In the genomic region with DNA sequence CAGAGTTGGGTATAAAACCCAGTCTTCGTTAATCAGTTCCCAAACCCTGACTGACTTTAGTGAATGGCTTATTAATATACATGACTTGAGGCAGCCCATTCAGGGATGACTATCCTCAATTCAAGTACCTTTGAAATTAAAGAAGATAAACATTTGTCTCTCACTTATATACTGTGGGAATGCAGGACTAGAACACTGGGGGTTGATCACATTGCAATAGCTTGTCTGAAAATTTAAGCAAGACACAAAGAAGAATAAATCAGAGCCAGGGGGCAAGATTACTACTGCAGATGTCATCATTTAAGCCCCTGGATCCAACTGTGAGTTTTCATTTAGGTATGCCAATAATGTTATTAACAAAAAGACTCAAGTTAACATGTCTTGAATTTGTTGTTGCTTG, we compare ENCODE assay signal across 33 cellular contexts.
"Had no signal": no experiment of that assay in that cellular context is flagged by ENCODE, and none has a peak within 500 bp of the region (broad histone marks: within the 10 kb centered on the region; RNA-seq: fewer than 3 reads in every experiment).

No MANE protein-coding gene starts in this region.

- H3K27me3 Mint-ChIP-seq: activated CD4-positive, alpha-beta memory T cell treated with anti-CD3 and anti-CD28 coated beads for 36 hours; activated CD4-positive, alpha-beta T cell treated with anti-CD3 and anti-CD28 coated beads for 36 hours; activated CD4-positive, alpha-beta T cell treated with anti-CD3 and anti-CD28 coated beads, Interleukin-2, amount 10 ng/mL, durations not matched to agents 24 days and 14 days; activated CD8-positive, alpha-beta memory T cell treated with anti-CD3 and anti-CD28 coated beads, Interleukin-2, amount 10 ng/mL, durations not matched to agents 7 days and 5 days; activated naive CD4-positive, alpha-beta T cell treated with anti-CD3 and anti-CD28 coated beads, Interleukin-2, amount 50 U/mL, for 24 hours; activated naive CD8-positive, alpha-beta T cell treated with anti-CD3 and anti-CD28 coated beads for 36 hours; activated naive CD8-positive, alpha-beta T cell treated with anti-CD3 and anti-CD28 coated beads, Interleukin-2, amount 50 U/mL, for 24 hours; brain; central memory CD8-positive, alpha-beta T cell; effector memory CD8-positive, alpha-beta T cell had no signal

- H3K9me3 ChIP-seq: adrenal gland, breast epithelium, esophagus muscularis mucosa, gastroesophageal sphincter had no signal

- H3K9me3 Mint-ChIP-seq: activated CD4-positive, alpha-beta memory T cell treated with anti-CD3 and anti-CD28 coated beads for 36 hours; activated CD4-positive, alpha-beta T cell treated with anti-CD3 and anti-CD28 coated beads, Interleukin-2, amount 10 ng/mL, durations not matched to agents 24 days and 14 days; activated naive CD4-positive, alpha-beta T cell treated with anti-CD3 and anti-CD28 coated beads for 36 hours; activated naive CD4-positive, alpha-beta T cell treated with anti-CD3 and anti-CD28 coated beads, Interleukin-2, amount 50 U/mL, for 24 hours; activated naive CD8-positive, alpha-beta T cell treated with anti-CD3 and anti-CD28 coated beads for 36 hours; activated naive CD8-positive, alpha-beta T cell treated with anti-CD3 and anti-CD28 coated beads, Interleukin-2, amount 50 U/mL, for 24 hours; activated T-helper 1 cell treated with anti-CD3 and anti-CD28 coated beads, Interleukin-12 subunit alpha, Interleukin-12 subunit beta, Interleukin-2, Interleukin-4 antibody, amounts not matched to agents 30 ng/mL and 10 ng/mL and 1 ng/mL, durations not matched to agents 14 hours and 24 hours and 36 hours; activated T-helper 2 cell treated with anti-CD3 and anti-CD28 coated beads, Interferon-gamma antibody, Interleukin-2, Interleukin-4, amounts not matched to agents 10 μg/mL and 5 μg/mL and 100 μg/mL, durations not matched to agents 14 hours and 24 hours and 36 hours; brain had no signal

- H3K4me1 Mint-ChIP-seq: activated CD4-positive, alpha-beta T cell treated with anti-CD3 and anti-CD28 coated beads for 36 hours; activated CD4-positive, alpha-beta T cell treated with anti-CD3 and anti-CD28 coated beads, Interleukin-2, amount 10 ng/mL, durations not matched to agents 24 days and 14 days; activated CD8-positive, alpha-beta memory T cell treated with anti-CD3 and anti-CD28 coated beads, Interleukin-2, amount 10 ng/mL, durations not matched to agents 7 days and 5 days; activated naive CD4-positive, alpha-beta T cell treated with anti-CD3 and anti-CD28 coated beads, Interleukin-2, amount 50 U/mL, for 24 hours; activated naive CD8-positive, alpha-beta T cell treated with anti-CD3 and anti-CD28 coated beads for 36 hours; activated naive CD8-positive, alpha-beta T cell treated with anti-CD3 and anti-CD28 coated beads, Interleukin-2, amount 50 U/mL, for 24 hours; brain; central memory CD8-positive, alpha-beta T cell had no signal

- H3K4me1 ChIP-seq: adrenal gland, breast epithelium, esophagus muscularis mucosa, gastroesophageal sphincter had no signal

- H3K27ac Mint-ChIP-seq: activated CD4-positive, alpha-beta memory T cell treated with anti-CD3 and anti-CD28 coated beads for 36 hours; activated CD4-positive, alpha-beta T cell treated with anti-CD3 and anti-CD28 coated beads for 36 hours; activated CD4-positive, alpha-beta T cell treated with anti-CD3 and anti-CD28 coated beads, Interleukin-2, amount 10 ng/mL, durations not matched to agents 24 days and 14 days; activated CD8-positive, alpha-beta memory T cell treated with anti-CD3 and anti-CD28 coated beads, Interleukin-2, amount 10 ng/mL, durations not matched to agents 7 days and 5 days; activated CD8-positive, alpha-beta T cell treated with anti-CD3 and anti-CD28 coated beads, Interleukin-2, amount 10 ng/mL, durations not matched to agents 7 days and 5 days; activated naive CD4-positive, alpha-beta T cell treated with anti-CD3 and anti-CD28 coated beads for 36 hours; activated naive CD4-positive, alpha-beta T cell treated with anti-CD3 and anti-CD28 coated beads, Interleukin-2, amount 50 U/mL, for 24 hours; activated naive CD8-positive, alpha-beta T cell treated with anti-CD3 and anti-CD28 coated beads for 36 hours; activated naive CD8-positive, alpha-beta T cell treated with anti-CD3 and anti-CD28 coated beads, Interleukin-2, amount 50 U/mL, for 24 hours; activated T-helper 1 cell treated with anti-CD3 and anti-CD28 coated beads, Interleukin-12 subunit alpha, Interleukin-12 subunit beta, Interleukin-2, Interleukin-4 antibody, amounts not matched to agents 30 ng/mL and 10 ng/mL and 1 ng/mL, durations not matched to agents 14 hours and 24 hours and 36 hours; activated T-helper 2 cell treated with anti-CD3 and anti-CD28 coated beads, Interferon-gamma antibody, Interleukin-2, Interleukin-4, amounts not matched to agents 10 μg/mL and 5 μg/mL and 100 μg/mL, durations not matched to agents 14 hours and 24 hours and 36 hours; brain; effector memory CD8-positive, alpha-beta T cell had no signal

- H3K36me3 Mint-ChIP-seq: activated CD4-positive, alpha-beta memory T cell treated with anti-CD3 and anti-CD28 coated beads for 36 hours; activated CD8-positive, alpha-beta memory T cell treated with anti-CD3 and anti-CD28 coated beads, Interleukin-2, amount 10 ng/mL, durations not matched to agents 7 days and 5 days; activated naive CD4-positive, alpha-beta T cell treated with anti-CD3 and anti-CD28 coated beads, Interleukin-2, amount 50 U/mL, for 24 hours; activated naive CD8-positive, alpha-beta T cell treated with anti-CD3 and anti-CD28 coated beads for 36 hours; brain had no signal

- ATAC-seq: activated CD4-positive, alpha-beta T cell treated with anti-CD3 and anti-CD28 coated beads for 36 hours; activated CD8-positive, alpha-beta memory T cell treated with anti-CD3 and anti-CD28 coated beads, Interleukin-2, amount 10 ng/mL, durations not matched to agents 7 days and 5 days; activated CD8-positive, alpha-beta T cell treated with anti-CD3 and anti-CD28 coated beads, Interleukin-2, amount 10 ng/mL, durations not matched to agents 7 days and 5 days; activated naive CD8-positive, alpha-beta T cell treated with anti-CD3 and anti-CD28 coated beads, Interleukin-2, amount 50 U/mL, for 24 hours; effector memory CD8-positive, alpha-beta T cell; gastroesophageal sphincter had no signal

- H3K27ac ChIP-seq: adrenal gland, breast epithelium, esophagus muscularis mucosa, gastroesophageal sphincter had no signal

- DNase-seq: activated CD4-positive, alpha-beta memory T cell treated with anti-CD3 and anti-CD28 coated beads for 36 hours; activated CD4-positive, alpha-beta T cell treated with anti-CD3 and anti-CD28 coated beads for 36 hours; activated CD4-positive, alpha-beta T cell treated with anti-CD3 and anti-CD28 coated beads, Interleukin-2, amount 10 ng/mL, durations not matched to agents 24 days and 14 days; activated CD4-positive, CD25-positive, alpha-beta regulatory T cell; activated CD4-positive, CD25-positive, alpha-beta regulatory T cell treated with anti-CD3 and anti-CD28 coated beads, Interleukin-2, amount 50 U/mL, for 72 hours; activated CD8-positive, alpha-beta memory T cell treated with anti-CD3 and anti-CD28 coated beads, Interleukin-2, amount 10 ng/mL, durations not matched to agents 7 days and 5 days; activated CD8-positive, alpha-beta memory T cell treated with anti-CD3 and anti-CD28 coated beads, Interleukin-2, amount 50 U/mL, for 4 hours; activated CD8-positive, alpha-beta T cell treated with anti-CD3 and anti-CD28 coated beads, Interleukin-2, amount 10 ng/mL, durations not matched to agents 7 days and 5 days; activated effector memory CD4-positive, alpha-beta T cell treated with anti-CD3 and anti-CD28 coated beads, Interleukin-2, amount 50 U/mL, for 16 hours; activated naive CD4-positive, alpha-beta T cell treated with anti-CD3 and anti-CD28 coated beads for 36 hours; activated naive CD8-positive, alpha-beta T cell treated with anti-CD3 and anti-CD28 coated beads for 36 hours; activated naive CD8-positive, alpha-beta T cell treated with anti-CD3 and anti-CD28 coated beads, Interleukin-2, amount 50 U/mL, for 24 hours; activated T-cell treated with anti-CD3 and anti-CD28 coated beads, Interleukin-2, amount 50 U/mL, for 1 hour; activated T-cell treated with anti-CD3 and anti-CD28 coated beads, Interleukin-2, amount 50 U/mL, for 48 hours; adrenal gland; amygdala; aorta; cortex of kidney; dermis blood vessel endothelial cell; effector CD4-positive, alpha-beta T cell; effector memory CD8-positive, alpha-beta T cell; erythroblast; foreskin melanocyte; T-helper 1 cell; T-helper 2 cell had no signal

- H3K27me3 ChIP-seq: adrenal gland, breast epithelium, esophagus muscularis mucosa, gastroesophageal sphincter had no signal

- H3K4me3 Mint-ChIP-seq: activated CD4-positive, alpha-beta memory T cell treated with anti-CD3 and anti-CD28 coated beads for 36 hours; activated CD4-positive, alpha-beta T cell treated with anti-CD3 and anti-CD28 coated beads for 36 hours; activated CD4-positive, alpha-beta T cell treated with anti-CD3 and anti-CD28 coated beads, Interleukin-2, amount 10 ng/mL, durations not matched to agents 24 days and 14 days; activated CD8-positive, alpha-beta memory T cell treated with anti-CD3 and anti-CD28 coated beads, Interleukin-2, amount 10 ng/mL, durations not matched to agents 7 days and 5 days; activated CD8-positive, alpha-beta T cell treated with anti-CD3 and anti-CD28 coated beads, Interleukin-2, amount 10 ng/mL, durations not matched to agents 7 days and 5 days; activated naive CD4-positive, alpha-beta T cell treated with anti-CD3 and anti-CD28 coated beads for 36 hours; activated naive CD4-positive, alpha-beta T cell treated with anti-CD3 and anti-CD28 coated beads, Interleukin-2, amount 50 U/mL, for 24 hours; activated naive CD8-positive, alpha-beta T cell treated with anti-CD3 and anti-CD28 coated beads for 36 hours; activated naive CD8-positive, alpha-beta T cell treated with anti-CD3 and anti-CD28 coated beads, Interleukin-2, amount 50 U/mL, for 24 hours; activated T-helper 1 cell treated with anti-CD3 and anti-CD28 coated beads, Interleukin-12 subunit alpha, Interleukin-12 subunit beta, Interleukin-2, Interleukin-4 antibody, amounts not matched to agents 30 ng/mL and 10 ng/mL and 1 ng/mL, durations not matched to agents 14 hours and 24 hours and 36 hours; brain; central memory CD8-positive, alpha-beta T cell; effector memory CD8-positive, alpha-beta T cell had no signal
